In the genomic region with DNA sequence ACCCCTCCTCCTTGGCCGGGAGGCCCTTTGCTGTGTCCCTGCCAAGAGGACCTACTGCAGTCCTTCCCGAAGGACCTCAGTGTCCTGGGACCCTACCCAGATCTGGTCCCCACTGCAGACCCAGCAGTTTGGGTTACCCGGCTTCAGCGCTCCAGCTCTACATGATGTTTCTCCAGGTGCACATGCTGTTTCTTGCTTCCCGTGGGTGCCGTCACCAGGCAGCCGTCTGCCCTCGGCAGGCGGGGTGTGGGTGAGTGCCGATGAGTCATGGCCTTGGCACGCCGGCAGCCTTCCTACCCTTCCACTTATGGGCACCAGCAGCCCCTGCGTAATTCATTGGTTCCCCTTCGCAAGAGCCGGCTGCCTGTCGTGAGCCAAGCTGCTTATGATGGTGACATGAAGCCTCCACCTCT, we compare ENCODE assay signal across 8 cellular contexts.
DNase-seq lines count a peak whose midpoint lies in the region; ATAC-seq, FAIRE-seq and TF ChIP-seq lines count a peak whose summit lies in the region.

No MANE protein-coding gene starts in this region.

- in situ Hi-C loops in gastrocnemius medialis (cut with MboI; ENCODE audit: low sequenced_read_pairs in 4 of 4), result loop anchor here in 2 of 4 donors (5.0 to 25.0 kb wide), 2 partner anchors 105 to 320 kb away; no protein-coding TSS in a partner anchor

- FAIRE-seq in D721Med (lab: Jason Lieb, UNC), result no peak

- H3K4me3 ChIP-seq in foreskin fibroblast (ENCODE audit: low read depth in 1 of 2, low read length in 2 of 2) (no peak overlapping the region), gastrocnemius medialis (no peak overlapping the region)

- DNase-seq in GM04503 (ENCODE audit: low read depth), result peak; percentile 21
- DNase-seq in RWPE1 (ENCODE audit: low spot score), result peak; percentile 93
- peak; percentile 57 to 77 for DNase-seq in foreskin fibroblast
- peak in 1 of 2 donors; percentile 40 for DNase-seq in gastrocnemius medialis
- DNase-seq in stimulated activated CD4-positive, alpha-beta T cell treated with anti-CD3 and anti-CD28 coated beads, Interleukin-12 subunit alpha, Interleukin-12 subunit beta, amount 100 ng/mL, for 4 hours, result no peak
- DNase-seq in D721Med (ENCODE audit: insufficient read length, low spot score), result no peak
- DNase-seq in activated CD4-positive, alpha-beta T cell treated with anti-CD3 and anti-CD28 coated beads for 48 hours, result no peak

- CTCF ChIA-PET in RWPE1 (lab: Yijun Ruan, JAX), result interaction anchor here (0.6 to 1.6 kb wide), 17 partner anchors 9 to 570 kb away, joined by 3 to 16 read pairs (median 4); no protein-coding TSS in a partner anchor

- TF ChIP-seq CTCF in RWPE1 (conservative IDR thresholded peaks at IDR 0.05; ENCODE audit: low read depth) (peak; percentile 64), foreskin fibroblast (IDR thresholded peaks at IDR 0.05; ENCODE audit: low read depth, low read length) (no peak), gastrocnemius medialis (IDR thresholded peaks at IDR 0.05 in 4 of 5, conservative IDR thresholded peaks at IDR 0.05 in 1 of 5) (peak in 3 of 5 experiments; percentile 4 to 31 (median 29)), D721Med (IDR thresholded peaks at IDR 0.05; ENCODE audit: insufficient read depth, missing control alignments) (no peak)

- ATAC-seq in gastrocnemius medialis (peak; percentile 17 to 21), GM18511 (IDR thresholded peaks at IDR 0.05; ENCODE audit: unreplicated experiment) (no peak)

- no peaks in the 10 kb centered on the region for H3K9me3 ChIP-seq in gastrocnemius medialis

- intact Hi-C loops in gastrocnemius medialis (cut with DNase I; ENCODE audit: low total_unique reads), result loop anchor here (1.0 kb wide), 1 partner anchor 104 kb away; no protein-coding TSS in a partner anchor

- no peaks in the 10 kb centered on the region for H3K27me3 ChIP-seq in gastrocnemius medialis

- POLR2A ChIA-PET in RWPE1 (lab: Yijun Ruan, JAX; ENCODE audit: low non-redundant PET), result no interaction called here

- no peak for TF ChIP-seq POLR2A in gastrocnemius medialis (IDR thresholded peaks at IDR 0.05)

- H3K36me3 ChIP-seq in gastrocnemius medialis, result no peaks in the 10 kb centered on the region

- H3K4me1 ChIP-seq in gastrocnemius medialis, result peaks cover 0 to 4% of the 10 kb centered on the region in 2 donors

- H3K27ac ChIP-seq in RWPE1 (peak overlapping the region; percentile 97), gastrocnemius medialis (no peak overlapping the region)

Comparison
In these comparisons a context has a peak if more than half of its experiments do, and no peak if none do; other contexts are left out.
1. DNase-seq: peak in GM04503 (single experiment), RWPE1 (single experiment) and foreskin fibroblast (2 of 2); none in stimulated activated CD4-positive, alpha-beta T cell treated with anti-CD3 and anti-CD28 coated beads, Interleukin-12 subunit alpha, Interleukin-12 subunit beta, amount 100 ng/mL, for 4 hours (single experiment), D721Med (single experiment) and activated CD4-positive, alpha-beta T cell treated with anti-CD3 and anti-CD28 coated beads for 48 hours (single experiment).
2. CTCF ChIP-seq: peak in RWPE1 (single experiment) and gastrocnemius medialis (3 of 5); none in foreskin fibroblast (single experiment) and D721Med (single experiment).